ENCODE assay signal across 21 cellular contexts in genomic region chr11:104783241-104783640, GRCh38.
"Had no signal": no experiment of that assay in that cellular context is flagged by ENCODE, and none has a peak within 500 bp of the region (broad histone marks: within the 10 kb centered on the region; RNA-seq: fewer than 3 reads in every experiment).

No MANE protein-coding gene starts in this region.

- H3K36me3 ChIP-seq: esophagus muscularis mucosa, gastroesophageal sphincter, neutrophil, right lobe of liver, spleen, tibial nerve, upper lobe of right lung, vagina had no signal

- H3K27ac Mint-ChIP-seq: dendritic cell treated with granulocyte-macrophage colony-stimulating factor and Interleukin-4, amounts not matched to agents 40 ng/mL and 50 ng/mL, for 4 days; naive thymus-derived CD4-positive, alpha-beta T cell; nephron progenitor cell; stimulated activated memory B cell treated with anti-CD40 and anti-IgM and Interleukin-4, amounts not matched to agents 10 μg/mL and 1 μg/mL and 100 μg/mL, for 72 hours; stimulated activated naive CD8-positive, alpha-beta T cell treated with anti-CD3 and anti-CD28 coated beads, Interleukin-15, amount 100 ng/mL, for 72 hours had no signal

- H3K4me1 ChIP-seq: esophagus muscularis mucosa, gastroesophageal sphincter, psoas muscle, right lobe of liver, spleen, testis, tibial nerve, upper lobe of right lung, vagina had no signal

- H3K27ac ChIP-seq: esophagus muscularis mucosa, gastroesophageal sphincter, neutrophil, psoas muscle, right lobe of liver, spleen, testis, tibial nerve, upper lobe of right lung, vagina had no signal

- H3K4me1 Mint-ChIP-seq: nephron progenitor cell; stimulated activated memory B cell treated with anti-CD40 and anti-IgM and Interleukin-4, amounts not matched to agents 10 μg/mL and 1 μg/mL and 100 μg/mL, for 72 hours; stimulated activated naive CD8-positive, alpha-beta T cell treated with anti-CD3 and anti-CD28 coated beads, Interleukin-15, amount 100 ng/mL, for 72 hours had no signal

- H3K4me3 Mint-ChIP-seq: dendritic cell treated with granulocyte-macrophage colony-stimulating factor and Interleukin-4, amounts not matched to agents 40 ng/mL and 50 ng/mL, for 4 days; effector memory CD8-positive, alpha-beta T cell; naive thymus-derived CD4-positive, alpha-beta T cell; nephron progenitor cell; stimulated activated memory B cell treated with anti-CD40 and anti-IgM and Interleukin-4, amounts not matched to agents 10 μg/mL and 1 μg/mL and 100 μg/mL, for 72 hours; stimulated activated naive CD8-positive, alpha-beta T cell treated with anti-CD3 and anti-CD28 coated beads, Interleukin-15, amount 100 ng/mL, for 72 hours had no signal

- H3K9me3 Mint-ChIP-seq: dendritic cell treated with granulocyte-macrophage colony-stimulating factor and Interleukin-4, amounts not matched to agents 40 ng/mL and 50 ng/mL, for 4 days; effector memory CD8-positive, alpha-beta T cell; nephron progenitor cell; stimulated activated memory B cell treated with anti-CD40 and anti-IgM and Interleukin-4, amounts not matched to agents 10 μg/mL and 1 μg/mL and 100 μg/mL, for 72 hours; stimulated activated naive CD8-positive, alpha-beta T cell treated with anti-CD3 and anti-CD28 coated beads, Interleukin-15, amount 100 ng/mL, for 72 hours had no signal

- H3K27me3 Mint-ChIP-seq: dendritic cell treated with granulocyte-macrophage colony-stimulating factor and Interleukin-4, amounts not matched to agents 40 ng/mL and 50 ng/mL, for 4 days; effector memory CD8-positive, alpha-beta T cell; naive thymus-derived CD4-positive, alpha-beta T cell; stimulated activated memory B cell treated with anti-CD40 and anti-IgM and Interleukin-4, amounts not matched to agents 10 μg/mL and 1 μg/mL and 100 μg/mL, for 72 hours; stimulated activated naive CD8-positive, alpha-beta T cell treated with anti-CD3 and anti-CD28 coated beads, Interleukin-15, amount 100 ng/mL, for 72 hours had no signal

- ATAC-seq: effector memory CD8-positive, alpha-beta T cell; gastroesophageal sphincter; naive thymus-derived CD4-positive, alpha-beta T cell; psoas muscle; right lobe of liver; stimulated activated memory B cell treated with anti-CD40 and anti-IgM and Interleukin-4, amounts not matched to agents 10 μg/mL and 1 μg/mL and 100 μg/mL, for 72 hours; stimulated activated naive CD8-positive, alpha-beta T cell treated with anti-CD3 and anti-CD28 coated beads, Interleukin-15, amount 100 ng/mL, for 72 hours; upper lobe of right lung had no signal

- H3K27me3 ChIP-seq: esophagus muscularis mucosa, gastroesophageal sphincter, neutrophil, right lobe of liver, spleen, testis, tibial nerve, upper lobe of right lung, vagina had no signal

- H3K4me3 ChIP-seq: esophagus muscularis mucosa, gastroesophageal sphincter, psoas muscle, right lobe of liver, spleen, testis, tibial nerve, upper lobe of right lung, vagina had no signal

- H3K36me3 Mint-ChIP-seq: naive thymus-derived CD4-positive, alpha-beta T cell; stimulated activated memory B cell treated with anti-CD40 and anti-IgM and Interleukin-4, amounts not matched to agents 10 μg/mL and 1 μg/mL and 100 μg/mL, for 72 hours had no signal

- H3K9me3 ChIP-seq: esophagus muscularis mucosa, gastroesophageal sphincter, neutrophil, psoas muscle, right lobe of liver, spleen, testis, tibial nerve, upper lobe of right lung, vagina had no signal

- DNase-seq: effector memory CD8-positive, alpha-beta T cell; kidney glomerular epithelial cell; naive thymus-derived CD4-positive, alpha-beta T cell; nephron progenitor cell; psoas muscle; retina; right lobe of liver; spleen; stimulated activated CD4-positive, alpha-beta T cell treated with anti-CD3 and anti-CD28 coated beads, Interleukin-15, amount 100 ng/mL, for 24 hours; stimulated activated CD4-positive, alpha-beta T cell treated with anti-CD3 and anti-CD28 coated beads, Interleukin-1b, Interleukin-23, amount 100 ng/mL, for 48 hours; stimulated activated CD4-positive, alpha-beta T cell treated with anti-CD3 and anti-CD28 coated beads, Interleukin-4, amount 100 ng/mL, for 24 hours; stimulated activated naive CD8-positive, alpha-beta T cell treated with anti-CD3 and anti-CD28 coated beads, Interleukin-15, amount 100 ng/mL, for 72 hours; testis; upper lobe of right lung had no signal
